ENCODE assay signal across 7 cellular contexts in genomic region chr3:39407259-39407629, GRCh38. TPM values are rescaled to one million over a fixed set of nuclear protein-coding genes. Genes with fewer than 3 reads are reported as not detected.
DNase-seq lines count a peak whose midpoint lies in the region; ATAC-seq and TF ChIP-seq lines count a peak whose summit lies in the region.

No MANE protein-coding gene starts in this region.

- H3K27me3 ChIP-seq in HL-60 (ENCODE audit: insufficient read depth, poor library complexity, severe bottlenecking) (no peaks in the 10 kb centered on the region), iPS-15b (ENCODE audit: control insufficient read depth, insufficient read depth, low read length) (no peaks in the 10 kb centered on the region)

- peak overlapping the region; percentile 85 for H3K4me3 Mint-ChIP-seq in activated CD8-positive, alpha-beta T cell treated with anti-CD3 and anti-CD28 coated beads, Interleukin-2, amount 10 ng/mL, durations not matched to agents 7 days and 5 days
- peak overlapping the region; percentile 83 for H3K4me3 Mint-ChIP-seq in stimulated activated effector memory CD8-positive, alpha-beta T cell treated with anti-CD3 and anti-CD28 coated beads, Interleukin-12 subunit alpha, Interleukin-12 subunit beta, amount 100 ng/mL, for 72 hours

- no peaks in the 10 kb centered on the region for H3K9me3 ChIP-seq in iPS-15b (ENCODE audit: control insufficient read depth, insufficient read depth, low read length)

- DNase-seq in HL-60 (ENCODE audit: low read depth in 1 of 2, low spot score in 1 of 2) = peak in 1 of 2 experiments; percentile 46
- no peak for DNase-seq in activated CD8-positive, alpha-beta T cell treated with anti-CD3 and anti-CD28 coated beads, Interleukin-2, amount 10 ng/mL, durations not matched to agents 7 days and 5 days
- DNase-seq in stimulated activated effector memory CD8-positive, alpha-beta T cell treated with anti-CD3 and anti-CD28 coated beads, Interleukin-12 subunit alpha, Interleukin-12 subunit beta, amount 100 ng/mL, for 72 hours (ENCODE audit: low spot score in 2 of 2) = no peak
- no peak for DNase-seq in HT-29 (ENCODE audit: low spot score)
- no peak for DNase-seq in stimulated activated CD4-positive, alpha-beta T cell treated with anti-CD3 and anti-CD28 coated beads, Interleukin-12 subunit alpha, Interleukin-12 subunit beta, amount 100 ng/mL, for 4 hours

- peak overlapping the region; percentile 99 for H3K9ac ChIP-seq in iPS-15b (ENCODE audit: low read depth, low read length)

- peak overlapping the region; percentile 94 for H3K27ac ChIP-seq in HL-60 (replicated peaks)

- no peaks in the 10 kb centered on the region for H3K27me3 Mint-ChIP-seq in activated CD8-positive, alpha-beta T cell treated with anti-CD3 and anti-CD28 coated beads, Interleukin-2, amount 10 ng/mL, durations not matched to agents 7 days and 5 days (ENCODE audit: low read depth)

- ATAC-seq in activated CD8-positive, alpha-beta T cell treated with anti-CD3 and anti-CD28 coated beads, Interleukin-2, amount 10 ng/mL, durations not matched to agents 7 days and 5 days = no peak
- no peak for ATAC-seq in stimulated activated effector memory CD8-positive, alpha-beta T cell treated with anti-CD3 and anti-CD28 coated beads, Interleukin-12 subunit alpha, Interleukin-12 subunit beta, amount 100 ng/mL, for 72 hours
- ATAC-seq in HG03469 (IDR thresholded peaks at IDR 0.05; ENCODE audit: unreplicated experiment) = no peak

- TF ChIP-seq CTCF in HL-60 (IDR thresholded peaks at IDR 0.05; ENCODE audit: insufficient read depth, low read length) = no peak

- H3K36me3 Mint-ChIP-seq in activated CD8-positive, alpha-beta T cell treated with anti-CD3 and anti-CD28 coated beads, Interleukin-2, amount 10 ng/mL, durations not matched to agents 7 days and 5 days (ENCODE audit: low read depth) = peaks cover 58% of the 10 kb centered on the region
- peaks cover 71% of the 10 kb centered on the region for H3K36me3 Mint-ChIP-seq in stimulated activated effector memory CD8-positive, alpha-beta T cell treated with anti-CD3 and anti-CD28 coated beads, Interleukin-12 subunit alpha, Interleukin-12 subunit beta, amount 100 ng/mL, for 72 hours

- H3K27ac Mint-ChIP-seq in activated CD8-positive, alpha-beta T cell treated with anti-CD3 and anti-CD28 coated beads, Interleukin-2, amount 10 ng/mL, durations not matched to agents 7 days and 5 days = peak overlapping the region; percentile 96
- peak overlapping the region; percentile 99 for H3K27ac Mint-ChIP-seq in stimulated activated effector memory CD8-positive, alpha-beta T cell treated with anti-CD3 and anti-CD28 coated beads, Interleukin-12 subunit alpha, Interleukin-12 subunit beta, amount 100 ng/mL, for 72 hours

- POLR2A ChIA-PET in activated CD8-positive, alpha-beta T cell treated with anti-CD3 and anti-CD28 coated beads, Interleukin-2, amount 10 ng/mL, durations not matched to agents 7 days and 5 days (lab: Charles Lee) = interaction anchor here (0.6 to 5.3 kb wide), 18 partner anchors 8 to 797 kb away, joined by 3 to 52 read pairs (median 4); no protein-coding TSS in a partner anchor

- no peaks in the 10 kb centered on the region for H3K9me3 Mint-ChIP-seq in activated CD8-positive, alpha-beta T cell treated with anti-CD3 and anti-CD28 coated beads, Interleukin-2, amount 10 ng/mL, durations not matched to agents 7 days and 5 days (ENCODE audit: insufficient read depth)
- no peaks in the 10 kb centered on the region for H3K9me3 Mint-ChIP-seq in stimulated activated effector memory CD8-positive, alpha-beta T cell treated with anti-CD3 and anti-CD28 coated beads, Interleukin-12 subunit alpha, Interleukin-12 subunit beta, amount 100 ng/mL, for 72 hours

- H3K36me3 ChIP-seq in iPS-15b (ENCODE audit: control insufficient read depth, insufficient read depth, low read length) = peaks cover 44% of the 10 kb centered on the region

- CTCF ChIA-PET in activated CD8-positive, alpha-beta T cell treated with anti-CD3 and anti-CD28 coated beads, Interleukin-2, amount 10 ng/mL, durations not matched to agents 7 days and 5 days (lab: Charles Lee) = interaction anchor here (0.7 to 6.3 kb wide), 18 partner anchors 8 to 229 kb away, joined by 3 to 25 read pairs (median 4); no protein-coding TSS in a partner anchor

- peak overlapping the region; percentile 75 for H3K4me3 ChIP-seq in HL-60 (replicated peaks; ENCODE audit: insufficient read depth, low read length)
- H3K4me3 ChIP-seq in iPS-15b (ENCODE audit: low read depth, low read length) = peak overlapping the region; percentile 56

- H3K4me1 ChIP-seq in iPS-15b (ENCODE audit: control insufficient read depth, insufficient read depth, low read length) = peaks cover 7% of the 10 kb centered on the region

- H3K4me1 Mint-ChIP-seq in activated CD8-positive, alpha-beta T cell treated with anti-CD3 and anti-CD28 coated beads, Interleukin-2, amount 10 ng/mL, durations not matched to agents 7 days and 5 days (ENCODE audit: low read depth) = peaks cover 49% of the 10 kb centered on the region
- peaks cover 47% of the 10 kb centered on the region for H3K4me1 Mint-ChIP-seq in stimulated activated effector memory CD8-positive, alpha-beta T cell treated with anti-CD3 and anti-CD28 coated beads, Interleukin-12 subunit alpha, Interleukin-12 subunit beta, amount 100 ng/mL, for 72 hours

RNA-seq across cellular contexts. Expression of gene RPSA, which starts 0.7 kb away (rescaled TPM):
- total RNA-seq in activated CD8-positive, alpha-beta T cell treated with anti-CD3 and anti-CD28 coated beads, Interleukin-2, amount 10 ng/mL, durations not matched to agents 7 days and 5 days = 1,000 to 10,000 TPM; 1,654 to 1,730 TPM
- 1,278 and 1,405 TPM in 2 replicates for total RNA-seq in HT-29 (2014; rRNA removed; shearing (Covaris generic))

RNA-seq across cellular contexts. Expression of gene SLC25A38, which starts 24.1 kb away (rescaled TPM):
- total RNA-seq in activated CD8-positive, alpha-beta T cell treated with anti-CD3 and anti-CD28 coated beads, Interleukin-2, amount 10 ng/mL, durations not matched to agents 7 days and 5 days = 10 to 100 TPM; 40.2 to 42.4 TPM
- 18.1 and 24.1 TPM in 2 replicates for total RNA-seq in HT-29 (2014; rRNA removed; shearing (Covaris generic))
